In genomic region chr2:234496835-234497591, GRCh38 we compare ENCODE assay signal across 7 cellular contexts. TPM values are rescaled to one million over a fixed set of nuclear protein-coding genes. Genes with fewer than 3 reads are reported as not detected.
DNase-seq lines count a peak whose midpoint lies in the region; ATAC-seq and TF ChIP-seq lines count a peak whose summit lies in the region.

A gene with protein sequence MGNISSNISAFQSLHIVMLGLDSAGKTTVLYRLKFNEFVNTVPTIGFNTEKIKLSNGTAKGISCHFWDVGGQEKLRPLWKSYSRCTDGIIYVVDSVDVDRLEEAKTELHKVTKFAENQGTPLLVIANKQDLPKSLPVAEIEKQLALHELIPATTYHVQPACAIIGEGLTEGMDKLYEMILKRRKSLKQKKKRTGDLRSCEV (minus strand): TSS chr2:234497081. CDS start chr2:234496586, 495 bp downstream.

- in situ Hi-C loops in GM13976 (cut with MboI; ENCODE audit: low sequenced_read_pairs, unreplicated experiment): no loop called here

- DNase-seq in GM13976 (ENCODE audit: low spot score) (peak; percentile 87), NCI-H1930 (lab: John Stamatoyannopoulos, UW) (peak; percentile 63 to 64), colonic mucosa (peak; percentile 42), left colon (peak; percentile 54 to 63)
- peak; percentile 54 to 58 for DNase-seq in activated CD4-positive, alpha-beta T cell treated with anti-CD3 and anti-CD28 coated beads for 4 hours
- DNase-seq in stimulated activated CD4-positive, alpha-beta T cell treated with anti-CD3 and anti-CD28 coated beads, Interleukin-4, amount 100 ng/mL, for 1 hour: peak; percentile 56

- no peaks in the 10 kb centered on the region for H3K9me3 ChIP-seq in colonic mucosa

- peak within 1 kb of the TSS; percentile 70 to 71 for H3K9ac ChIP-seq in colonic mucosa (ENCODE audit: low read depth in 2 of 2, low read length in 2 of 2)

- ATAC-seq in HG02588 (IDR thresholded peaks at IDR 0.05; ENCODE audit: unreplicated experiment): peak; percentile 62
- ATAC-seq in left colon: peak; percentile 85

- TF ChIP-seq CTCF in GM13976 (IDR thresholded peaks at IDR 0.05; ENCODE audit: borderline replicate concordance, control extremely low read depth, extremely low read depth, insufficient read depth, missing control alignments) (no peak), colonic mucosa (IDR thresholded peaks at IDR 0.05) (no peak)

- H3K4me1 ChIP-seq in colonic mucosa: peaks cover 4% of the 10 kb centered on the region

- H3K36me3 ChIP-seq in colonic mucosa: no peaks in the 10 kb centered on the region

- H3K27ac ChIP-seq in colonic mucosa: peak within 1 kb of the TSS; percentile 64

- peak within 1 kb of the TSS; percentile 50 for H3K4me3 ChIP-seq in colonic mucosa

- peaks cover 16% of the 10 kb centered on the region for H3K27me3 ChIP-seq in colonic mucosa

- intact Hi-C loops in colonic mucosa (cut with DNase I) (loop anchor here (5.0 kb wide), 1 partner anchor 210 kb away; no protein-coding TSS in a partner anchor), left colon (cut with DNase I, micrococcal nuclease) (no loop called here)

RNA-seq across cellular contexts. Expression of the gene that starts here (rescaled TPM):
- 1 to 10 TPM; 1.8 to 4.9 TPM for total RNA-seq in colonic mucosa
- 1 to 10 TPM; 3.4 to 8.3 TPM for total RNA-seq in left colon

Comparison
In these comparisons a context has a peak if more than half of its experiments do, and no peak if none do; other contexts are left out.
1. Peak in every context shown above with its lines: DNase-seq, ATAC-seq, H3K4me3 ChIP-seq and H3K27ac ChIP-seq.